Comparison of ENCODE assay signal across 2 cellular contexts in genomic region chr12:41121374-41121773, GRCh38.
TF ChIP-seq lines count a peak whose summit lies in the region.

No MANE protein-coding gene starts in this region.

TF ChIP-seq in A549, 52 proteins besides CTCF, POLR2A, EP300 and RAD21 (continued from another document):
- TF ChIP-seq MAFK (IDR thresholded peaks at IDR 0.05; ENCODE audit: partially characterized antibody) = peak; percentile 91

TF ChIP-seq in GM23338, 12 proteins besides CTCF, POLR2A, EP300 and RAD21:
- no peak for TF ChIP-seq ZNF462 (CRISPR knock-in tag; IDR thresholded peaks at IDR 0.05)
- no peak for TF ChIP-seq STAT1 (IDR thresholded peaks at IDR 0.05; ENCODE audit: unreplicated experiment)
- no peak for TF ChIP-seq REST (IDR thresholded peaks at IDR 0.05; ENCODE audit: unreplicated experiment)
